In the genomic region with DNA sequence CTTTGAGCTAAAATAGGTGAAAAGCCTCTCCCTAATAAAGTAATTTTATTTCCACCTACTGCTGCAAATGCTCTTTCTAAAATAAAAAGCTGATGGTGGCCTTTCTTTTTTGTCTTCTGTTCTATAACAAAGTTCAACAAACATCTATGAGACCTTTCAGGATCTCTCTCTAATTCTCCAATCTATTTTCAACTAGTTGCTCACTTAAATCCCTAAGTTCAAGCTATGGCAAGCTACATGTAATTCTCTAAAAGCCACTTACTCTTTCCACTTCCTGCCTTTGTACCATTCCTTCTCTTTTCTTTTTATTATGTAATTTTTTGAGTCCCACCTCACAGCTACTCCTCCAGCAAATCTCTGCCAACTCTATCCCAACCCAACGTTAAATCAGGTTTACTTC, we compare ENCODE assay signal across 21 cellular contexts. TPM values are rescaled to one million over a fixed set of nuclear protein-coding genes. Genes with fewer than 3 reads are reported as not detected.
A peak's percentile ranks its signal among the peaks of the same experiment; 100 is the strongest.
DNase-seq lines count a peak whose midpoint lies in the region; ATAC-seq and TF ChIP-seq lines count a peak whose summit lies in the region.
"Had no signal": no experiment of that assay in that cellular context is flagged by ENCODE, and none has a peak within 500 bp of the region (broad histone marks: within the 10 kb centered on the region; RNA-seq: fewer than 3 reads in every experiment).

No MANE protein-coding gene starts in this region.

- no peak for DNase-seq in CD4-positive, alpha-beta memory T cell
- DNase-seq in GM23338 (ENCODE audit: low spot score) = peak; percentile 11
- DNase-seq in nephron progenitor cell = no peak
- DNase-seq in head of caudate nucleus = no peak
- DNase-seq in sigmoid colon = no peak
- DNase-seq in caudate nucleus (lab: John Stamatoyannopoulos, UW) = no peak
- DNase-seq: adrenal gland, AML-193, DMS 273 treated with DMSO at 0.1 percent for 48 hours, dorsolateral prefrontal cortex, erythroblast, GOT3, midbrain, NCI-H1105 treated with DMSO at 0.1 percent for 48 hours, NCI-H2107, NCI-H524 treated with DMSO at 0.1 percent for 48 hours had no signal

- H3K79me2 ChIP-seq in GM23338 (replicated peaks; ENCODE audit: insufficient read depth) = peaks cover 89% of the 10 kb centered on the region

- peak overlapping the region in 3 of 8 donors; percentile 1 to 5 (median 4) for H3K4me3 Mint-ChIP-seq in CD4-positive, alpha-beta memory T cell
- H3K4me3 Mint-ChIP-seq in GM23338 (no peak overlapping the region), nephron progenitor cell (no peak overlapping the region)
- no peak overlapping the region for H3K4me3 Mint-ChIP-seq in activated naive CD8-positive, alpha-beta T cell
- H3K4me3 Mint-ChIP-seq: activated T-helper 1 cell treated with anti-CD3 and anti-CD28 coated beads, Interleukin-12 subunit alpha, Interleukin-12 subunit beta, Interleukin-2, Interleukin-4 antibody, amounts not matched to agents 30 ng/mL and 10 ng/mL and 1 ng/mL, durations not matched to agents 14 hours and 24 hours and 36 hours had no signal

- no peak overlapping the region for H3K27ac ChIP-seq in CD4-positive, alpha-beta memory T cell (ENCODE audit: low read depth, low read length)
- H3K27ac ChIP-seq in GM23338 (ENCODE audit: low read depth) (peak overlapping the region; percentile 30; the same call in 1 of the 2 replicates), sigmoid colon (no peak overlapping the region), caudate nucleus (ENCODE audit: low read depth, low read length) (no peak overlapping the region)
- H3K27ac ChIP-seq: adrenal gland, dorsolateral prefrontal cortex, tibial nerve had no signal

- no peaks in the 10 kb centered on the region for H3K9me2 ChIP-seq in GM23338 (ENCODE audit: insufficient read depth)

- POLR2A ChIA-PET in CD4-positive, alpha-beta memory T cell (lab: Charles Lee; ENCODE audit: partially characterized antibody) = interaction anchor here (1.0 to 10.0 kb wide), 4 partner anchors 18 to 130 kb away, joined by 3 to 130 read pairs (median 5); partner anchors contain the start of gene CHD1

- H3K27me3 Mint-ChIP-seq in CD4-positive, alpha-beta memory T cell = no peaks in the 10 kb centered on the region
- H3K27me3 Mint-ChIP-seq in GM23338 (ENCODE audit: insufficient read depth, low read depth, poor library complexity) (peaks cover 2% of the 10 kb centered on the region), nephron progenitor cell (ENCODE audit: low read depth, poor library complexity) (no peaks in the 10 kb centered on the region)
- no peaks in the 10 kb centered on the region for H3K27me3 Mint-ChIP-seq in activated naive CD8-positive, alpha-beta T cell

- CTCF ChIA-PET in CD4-positive, alpha-beta memory T cell (lab: Charles Lee; ENCODE audit: partially characterized antibody) = interaction anchor here (0.8 to 2.6 kb wide), 8 partner anchors 14 to 157 kb away, joined by 3 to 41 read pairs (median 8); no protein-coding TSS in a partner anchor

- no peak for ATAC-seq in GM23338
- ATAC-seq: GM12878, Right ventricle myocardium inferior had no signal

- H3K27ac Mint-ChIP-seq in CD4-positive, alpha-beta memory T cell = peak overlapping the region; percentile 6 to 73 (median 25)
- H3K27ac Mint-ChIP-seq in GM23338 (peak overlapping the region; percentile 94), nephron progenitor cell (peak overlapping the region; percentile 74)
- peak overlapping the region; percentile 47 for H3K27ac Mint-ChIP-seq in activated naive CD8-positive, alpha-beta T cell
- H3K27ac Mint-ChIP-seq: activated T-helper 1 cell treated with anti-CD3 and anti-CD28 coated beads, Interleukin-12 subunit alpha, Interleukin-12 subunit beta, Interleukin-2, Interleukin-4 antibody, amounts not matched to agents 30 ng/mL and 10 ng/mL and 1 ng/mL, durations not matched to agents 14 hours and 24 hours and 36 hours had no signal

- no peak for TF ChIP-seq CTCF in GM23338 (conservative IDR thresholded peaks at IDR 0.05; ENCODE audit: low read depth in 2 of 2)
- no peak for TF ChIP-seq CTCF in nephron progenitor cell (IDR thresholded peaks at IDR 0.05)
- no peak for TF ChIP-seq CTCF in sigmoid colon (IDR thresholded peaks at IDR 0.05)

- intact Hi-C loops in CD4-positive, alpha-beta memory T cell (cut with micrococcal nuclease) = no loop called here
- intact Hi-C loops in head of caudate nucleus (cut with DNase I) = loop anchor here (5.0 kb wide), 1 partner anchor 124 kb away; no protein-coding TSS in a partner anchor
- intact Hi-C loops in sigmoid colon (cut with DNase I) = loop anchor here (2.0 kb wide), 1 partner anchor 125 kb away; no protein-coding TSS in a partner anchor

- H4K20me1 ChIP-seq in GM23338 (replicated peaks; ENCODE audit: insufficient read depth) = peaks cover 25% of the 10 kb centered on the region

- H2AFZ ChIP-seq in GM23338 = no peak overlapping the region

- H3K9me3 ChIP-seq in CD4-positive, alpha-beta memory T cell (ENCODE audit: control insufficient read depth in 1 of 2, low read length in 2 of 2) = no peaks in the 10 kb centered on the region
- no peaks in the 10 kb centered on the region for H3K9me3 ChIP-seq in sigmoid colon
- H3K9me3 ChIP-seq: adrenal gland, tibial nerve had no signal

- peaks cover 62% of the 10 kb centered on the region for H3K4me1 ChIP-seq in CD4-positive, alpha-beta memory T cell (ENCODE audit: insufficient read depth, low read length)
- H3K4me1 ChIP-seq in GM23338 (ENCODE audit: insufficient read depth) (peaks cover 32% of the 10 kb centered on the region), sigmoid colon (peaks cover 0 to 44% (median 11%) of the 10 kb centered on the region in 4 donors)

- peak overlapping the region; percentile 59 for H3K4me2 ChIP-seq in GM23338

- H3K4me3 ChIP-seq in CD4-positive, alpha-beta memory T cell (ENCODE audit: low read length in 2 of 2) = no peak overlapping the region
- H3K4me3 ChIP-seq in GM23338 (peak overlapping the region; percentile 35), sigmoid colon (no peak overlapping the region)
- H3K4me3 ChIP-seq: adrenal gland, dorsolateral prefrontal cortex, GM12878, tibial nerve had no signal

- 81 to 83% methylated on average over 1 of the region's 1 CpG for WGBS in sigmoid colon, 2 donors

- peaks cover 10 to 43% of the 10 kb centered on the region in 2 donors for H3K36me3 Mint-ChIP-seq in CD4-positive, alpha-beta memory T cell
- H3K36me3 Mint-ChIP-seq in GM23338 (ENCODE audit: low read depth) (peaks cover 16% of the 10 kb centered on the region; the same call in 2 of the 3 replicates), nephron progenitor cell (ENCODE audit: low read depth) (peaks cover 22% of the 10 kb centered on the region)
- H3K36me3 Mint-ChIP-seq in activated naive CD8-positive, alpha-beta T cell = no peaks in the 10 kb centered on the region

- TF ChIP-seq EP300 in sigmoid colon (IDR thresholded peaks at IDR 0.05) = no peak

- no peaks in the 10 kb centered on the region for H3F3A ChIP-seq in GM23338 (replicated peaks; ENCODE audit: low read depth)

- H3K27me3 ChIP-seq in CD4-positive, alpha-beta memory T cell (ENCODE audit: insufficient read depth, low read length) = no peaks in the 10 kb centered on the region
- no peaks in the 10 kb centered on the region for H3K27me3 ChIP-seq in GM23338 (ENCODE audit: insufficient read depth)
- no peaks in the 10 kb centered on the region for H3K27me3 ChIP-seq in sigmoid colon
- H3K27me3 ChIP-seq: adrenal gland, dorsolateral prefrontal cortex, tibial nerve had no signal

- peaks cover 43 to 74% (median 55%) of the 10 kb centered on the region in 4 donors for H3K4me1 Mint-ChIP-seq in CD4-positive, alpha-beta memory T cell
- peaks cover 27% of the 10 kb centered on the region for H3K4me1 Mint-ChIP-seq in GM23338
- H3K4me1 Mint-ChIP-seq in activated naive CD8-positive, alpha-beta T cell (ENCODE audit: low read depth) = peaks cover 75% of the 10 kb centered on the region
- H3K4me1 Mint-ChIP-seq in nephron progenitor cell = peaks cover 20% of the 10 kb centered on the region

- peaks cover 15% of the 10 kb centered on the region for H3K36me3 ChIP-seq in CD4-positive, alpha-beta memory T cell (ENCODE audit: insufficient read depth, low read length)
- H3K36me3 ChIP-seq in GM23338 (ENCODE audit: insufficient read depth) (peaks cover 14% of the 10 kb centered on the region; the same call in 1 of the 2 replicates), sigmoid colon (peaks cover 0 to 19% (median 0%) of the 10 kb centered on the region in 4 donors)
- H3K36me3 ChIP-seq: adrenal gland had no signal

- H3K9me3 Mint-ChIP-seq in CD4-positive, alpha-beta memory T cell = no peaks in the 10 kb centered on the region
- no peaks in the 10 kb centered on the region for H3K9me3 Mint-ChIP-seq in GM23338
- no peaks in the 10 kb centered on the region for H3K9me3 Mint-ChIP-seq in activated naive CD8-positive, alpha-beta T cell (ENCODE audit: low read depth)
- no peaks in the 10 kb centered on the region for H3K9me3 Mint-ChIP-seq in nephron progenitor cell
- H3K9me3 Mint-ChIP-seq: activated T-helper 1 cell treated with anti-CD3 and anti-CD28 coated beads, Interleukin-12 subunit alpha, Interleukin-12 subunit beta, Interleukin-2, Interleukin-4 antibody, amounts not matched to agents 30 ng/mL and 10 ng/mL and 1 ng/mL, durations not matched to agents 14 hours and 24 hours and 36 hours had no signal

- no peak for TF ChIP-seq POLR2A in sigmoid colon (IDR thresholded peaks at IDR 0.05)

TF ChIP-seq in GM23338, 12 proteins besides CTCF, POLR2A, EP300 and RAD21 (continues in another document):
- TF ChIP-seq STAT1 (IDR thresholded peaks at IDR 0.05; ENCODE audit: unreplicated experiment) (no peak), NANOG (IDR thresholded peaks at IDR 0.05; ENCODE audit: borderline replicate concordance) (no peak), ETS1 (IDR thresholded peaks at IDR 0.05) (no peak), EZH2phosphoT487 (IDR thresholded peaks at IDR 0.05; ENCODE audit: unreplicated experiment) (no peak), EZH2 (IDR thresholded peaks at IDR 0.05; ENCODE audit: low read depth, unreplicated experiment) (no peak), ZNF331 (CRISPR knock-in tag; IDR thresholded peaks at IDR 0.05; ENCODE audit: low read depth) (no peak)

RNA-seq across cellular contexts. Expression of gene CHD1, which starts 20.9 kb away (rescaled TPM):
- 10 to 100 TPM; 91.2 to 93.9 TPM for total RNA-seq in CD4-positive, alpha-beta memory T cell
- 10 to 100 TPM in 1 of 2 donors, 1 to 10 TPM in 1; 6.6 to 15.1 TPM for polyA plus RNA-seq in CD4-positive, alpha-beta memory T cell
- 75.6 and 82.4 TPM in 2 replicates for total RNA-seq in GM23338 (2014; rRNA removed; shearing (Covaris generic))
- 31.2 and 36.4 TPM in 2 replicates for polyA plus RNA-seq in GM23338 (2016; fragmentation: Nextera tagmentation; extraction: Ambion mirVana)
- 10 to 100 TPM; 38.2 to 73.3 (median 52.4) TPM for total RNA-seq in sigmoid colon
- 10 to 100 TPM; 13.9 to 24.0 (median 19.8) TPM for polyA plus RNA-seq in sigmoid colon

Comparison
In these comparisons a context has a peak if more than half of its experiments do, and no peak if none do; other contexts are left out.
1. H3K27ac Mint-ChIP-seq: peak in every context shown above with its lines; median percentile 94 in GM23338; 74 in nephron progenitor cell; 47 in activated naive CD8-positive, alpha-beta T cell; 25 in CD4-positive, alpha-beta memory T cell.